In the genomic region with DNA sequence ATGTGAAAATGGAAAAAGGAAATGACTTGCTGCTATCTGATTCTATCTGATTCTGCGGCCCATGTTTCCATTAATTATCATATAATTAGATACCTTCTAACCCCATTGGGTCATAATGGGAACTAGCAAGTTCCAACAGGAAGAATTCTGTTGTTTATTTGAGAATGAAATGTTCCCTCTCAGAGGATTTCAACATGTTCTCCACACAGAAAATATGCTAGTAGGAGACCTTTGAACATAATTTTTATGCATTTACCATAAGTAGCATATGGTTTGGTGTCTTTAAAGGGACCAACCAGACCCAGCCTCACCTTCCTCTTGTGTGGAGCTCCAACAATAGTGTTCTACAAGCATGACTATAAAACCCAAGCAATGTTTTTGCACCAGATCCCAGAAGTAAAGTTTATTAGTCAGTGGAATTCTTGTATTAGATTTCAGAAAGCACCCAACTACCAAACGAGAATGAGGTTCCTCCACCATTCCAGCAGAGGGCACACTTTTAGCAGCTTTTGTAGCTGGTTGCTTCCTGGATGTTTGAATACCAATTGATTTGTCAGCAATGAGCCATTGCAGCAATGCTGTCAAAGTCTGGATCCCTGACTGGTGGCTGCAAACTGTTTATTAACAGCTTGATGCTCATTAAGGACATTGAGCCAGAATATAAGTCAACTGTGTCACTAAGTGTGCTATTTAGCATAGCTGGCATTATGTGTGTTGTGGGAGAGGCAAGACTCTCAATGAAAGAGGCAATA, we compare ENCODE assay signal across 8 cellular contexts.
DNase-seq lines count a peak whose midpoint lies in the region; ATAC-seq and TF ChIP-seq lines count a peak whose summit lies in the region.

No MANE protein-coding gene starts in this region.

- H3K36me3 ChIP-seq in heart left ventricle = no peaks in the 10 kb centered on the region
- H3K36me3 ChIP-seq in right atrium auricular region = no peaks in the 10 kb centered on the region
- no peaks in the 10 kb centered on the region for H3K36me3 ChIP-seq in GM23248 (ENCODE audit: low read depth)

- intact Hi-C loops in heart left ventricle (cut with DNase I) = loop anchor here in 1 of 10 donors (10.0 kb wide), 1 partner anchor 126 kb away; no protein-coding TSS in a partner anchor

- peak overlapping the region; percentile 56 for H2AFZ ChIP-seq in GM23248

- TF ChIP-seq CTCF in heart left ventricle (IDR thresholded peaks at IDR 0.05) = peak in 9 of 12 donors; percentile 16 to 50 (median 42)
- TF ChIP-seq CTCF in right atrium auricular region (IDR thresholded peaks at IDR 0.05) = peak in 1 of 2 donors; percentile 53

- H4K20me1 ChIP-seq in GM23248 (ENCODE audit: insufficient read depth) = no peaks in the 10 kb centered on the region

- H3K4me3 ChIP-seq in heart left ventricle (no peak overlapping the region), right atrium auricular region (no peak overlapping the region), GM23248 (no peak overlapping the region)

- H3K27ac ChIP-seq in heart left ventricle (no peak overlapping the region), right atrium auricular region (no peak overlapping the region), GM23248 (no peak overlapping the region)

- DNase-seq in heart left ventricle (no peak), right atrium auricular region (ENCODE audit: low spot score) (no peak), GM23248 (peak; percentile 89), HuH-7 (ENCODE audit: low spot score) (peak; percentile 51), SK-N-DZ (ENCODE audit: low spot score) (peak; percentile 38), dedifferentiated amniotic fluid mesenchymal stem cell (ENCODE audit: extremely low spot score) (peak; percentile 51), myocyte (ENCODE audit: low read depth) (peak; percentile 79), GF-D8 (lab: John Stamatoyannopoulos, UW) (no peak)

- H3K4me2 ChIP-seq in GM23248 (ENCODE audit: unreplicated experiment) = peak overlapping the region; percentile 44

- no peaks in the 10 kb centered on the region for H3K9me2 ChIP-seq in GM23248 (ENCODE audit: insufficient read depth)

- H3K4me1 ChIP-seq in heart left ventricle = no peaks in the 10 kb centered on the region
- no peaks in the 10 kb centered on the region for H3K4me1 ChIP-seq in right atrium auricular region
- H3K4me1 ChIP-seq in GM23248 (ENCODE audit: insufficient read depth) = peaks cover 6% of the 10 kb centered on the region

- H3F3A ChIP-seq in GM23248 (ENCODE audit: insufficient read depth) = no peaks in the 10 kb centered on the region

- H3K27me3 ChIP-seq in heart left ventricle (peaks cover 0 to 6% (median 0%) of the 10 kb centered on the region in 9 donors), right atrium auricular region (no peaks in the 10 kb centered on the region), GM23248 (replicated peaks; ENCODE audit: insufficient read depth) (no peaks in the 10 kb centered on the region)

- H3K79me2 ChIP-seq in GM23248 (ENCODE audit: insufficient read depth) = no peaks in the 10 kb centered on the region

- H3K9me3 ChIP-seq in heart left ventricle (no peaks in the 10 kb centered on the region), right atrium auricular region (no peaks in the 10 kb centered on the region), GM23248 (ENCODE audit: low read depth) (no peaks in the 10 kb centered on the region)

- WGBS in heart left ventricle, 4 donors = 30 to 46% (median 46%) methylated on average over 2 of the region's 2 CpGs
- 35 to 41% methylated on average over 2 of the region's 2 CpGs for WGBS in GM23248 (ENCODE audit: low coverage in 1 of 2, low lambda C conversion rate in 2 of 2, missing lambda C conversion rate in 2 of 2), 2 experiments

- in situ Hi-C loops in GM23248 (cut with MboI) = no loop called here

- no peak overlapping the region for H3K9ac ChIP-seq in GM23248

- no peak for TF ChIP-seq POLR2A in heart left ventricle (IDR thresholded peaks at IDR 0.05)

- ATAC-seq in heart left ventricle = no peak

Comparison
In these comparisons a context has a peak if more than half of its experiments do, and no peak if none do; other contexts are left out.
1. DNase-seq: peak in GM23248 (single experiment), HuH-7 (single experiment), SK-N-DZ (single experiment), dedifferentiated amniotic fluid mesenchymal stem cell (single experiment) and myocyte (single experiment); none in heart left ventricle (0 of 5), right atrium auricular region (single experiment) and GF-D8 (single experiment).